ENCODE assay signal across 7 cellular contexts in genomic region chr20:60788070-60788469, GRCh38.
"Had no signal": no experiment of that assay in that cellular context is flagged by ENCODE, and none has a peak within 500 bp of the region (broad histone marks: within the 10 kb centered on the region; RNA-seq: fewer than 3 reads in every experiment).

No MANE protein-coding gene starts in this region.

- DNase-seq: GM23248, H9, HCEC 1CT, HFFc6 had no signal

- H3K9ac ChIP-seq: GM23248 had no signal

- H3K4me1 ChIP-seq: HAP-1 had no signal

- H3K4me2 ChIP-seq: GM23338 had no signal

- H3K9me3 ChIP-seq: HAP-1 had no signal

- H2AFZ ChIP-seq: GM23248, GM23338 had no signal

- H3K27ac ChIP-seq: GM23248 had no signal

- ATAC-seq: GM23338, HCT116 had no signal

- H3K36me3 ChIP-seq: HAP-1 had no signal

- H3K4me3 ChIP-seq: GM23248, GM23338, HAP-1 had no signal
